Comparison of ENCODE assay signal across 27 cellular contexts in the genomic region with DNA sequence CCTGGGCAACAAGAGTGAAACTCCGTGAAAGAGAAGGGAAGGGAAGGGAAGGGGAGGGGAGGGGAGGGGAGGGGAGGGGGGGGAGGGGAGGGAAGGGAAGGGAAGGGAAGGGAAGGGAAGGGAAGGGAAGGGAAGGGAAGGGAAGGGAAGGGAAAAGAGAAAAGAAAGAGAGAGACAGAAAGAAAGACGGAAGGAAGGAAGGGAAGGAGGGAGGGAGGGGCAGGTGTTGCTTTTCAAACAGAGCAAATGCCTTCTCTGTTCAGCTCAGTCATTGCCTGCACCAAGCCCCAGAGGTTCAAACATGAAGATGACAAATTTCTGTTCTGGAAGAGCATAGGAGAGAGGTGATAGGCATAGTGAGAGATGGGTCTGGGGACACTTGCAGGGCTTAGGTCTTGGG.
"Had no signal": no experiment of that assay in that cellular context is flagged by ENCODE, and none has a peak within 500 bp of the region (broad histone marks: within the 10 kb centered on the region; RNA-seq: fewer than 3 reads in every experiment).

No MANE protein-coding gene starts in this region.

- H3K4me3 ChIP-seq: stomach, suprapubic skin, testis, thoracic aorta, thyroid gland, tibial artery, tibial nerve, transverse colon, upper lobe of left lung, upper lobe of right lung, uterus, vagina had no signal

- H3K4me1 ChIP-seq: stomach, suprapubic skin, testis, thyroid gland, tibial artery, tibial nerve, transverse colon, upper lobe of left lung, upper lobe of right lung, uterus, vagina had no signal

- FAIRE-seq: urothelium cell line had no signal

- H3K27me3 ChIP-seq: stomach, suprapubic skin, testis, thyroid gland, tibial nerve, transverse colon, upper lobe of left lung, upper lobe of right lung, uterus, vagina had no signal

- H3K27ac ChIP-seq: stomach, suprapubic skin, testis, thoracic aorta, thyroid gland, tibial artery, tibial nerve, transverse colon, upper lobe of left lung, upper lobe of right lung, uterus, vagina had no signal

- DNase-seq: stimulated activated CD4-positive, alpha-beta T cell treated with anti-CD3 and anti-CD28 coated beads, Interleukin-2, amount 100 ng/mL, for 48 hours; stimulated activated CD4-positive, alpha-beta T cell treated with anti-CD3 and anti-CD28 coated beads, Interleukin-4, amount 100 ng/mL, for 1 hour; stimulated activated CD4-positive, alpha-beta T cell treated with anti-CD3 and anti-CD28 coated beads, Interleukin-4, amount 100 ng/mL, for 24 hours; stimulated activated CD4-positive, alpha-beta T cell treated with anti-CD3 and anti-CD28 coated beads, Interleukin-4, amount 100 ng/mL, for 4 hours; stimulated activated CD8-positive, alpha-beta memory T cell treated with anti-CD3 and anti-CD28 coated beads, Interleukin-4, amount 100 ng/mL, for 48 hours; stimulated activated naive B cell treated with anti-CD40 and anti-IgM and Interleukin-4, amounts not matched to agents 10 μg/mL and 1 μg/mL and 100 μg/mL, for 72 hours; stimulated activated naive CD4-positive, alpha-beta T cell; stimulated activated naive CD4-positive, alpha-beta T cell treated with Interleukin-2 at 50 U/mL for 16 hours; stimulated activated naive CD8-positive, alpha-beta T cell treated with anti-CD3 and anti-CD28 coated beads, Interleukin-15, amount 100 ng/mL, for 72 hours; stimulated activated naive CD8-positive, alpha-beta T cell treated with anti-CD3 and anti-CD28 coated beads, Interleukin-15, Interleukin-2, amounts not matched to agents 100 U/mL and 50 U/mL, for 24 hours; stomach; substantia nigra; testis; thyroid gland; tibial artery; transverse colon; trophoblast cell; upper lobe of left lung; upper lobe of right lung; uterus had no signal

- H3K36me3 ChIP-seq: stomach, suprapubic skin, thoracic aorta, thyroid gland, tibial artery, tibial nerve, transverse colon, upper lobe of left lung, upper lobe of right lung, uterus, vagina had no signal

- ATAC-seq: stimulated activated effector memory CD8-positive, alpha-beta T cell treated with anti-CD3 and anti-CD28 coated beads, Interleukin-12 subunit alpha, Interleukin-12 subunit beta, amount 100 ng/mL, for 72 hours; stimulated activated memory B cell treated with anti-CD40 and anti-IgM and Interleukin-4, amounts not matched to agents 10 μg/mL and 1 μg/mL and 100 μg/mL, for 72 hours; stimulated activated naive B cell treated with anti-CD40 and anti-IgM and Interleukin-4, amounts not matched to agents 10 μg/mL and 1 μg/mL and 100 μg/mL, for 72 hours; stimulated activated naive CD8-positive, alpha-beta T cell treated with anti-CD3 and anti-CD28 coated beads, Interleukin-15, amount 100 ng/mL, for 72 hours; stimulated activated naive CD8-positive, alpha-beta T cell treated with anti-CD3 and anti-CD28 coated beads, Interleukin-15, Interleukin-2, amounts not matched to agents 100 U/mL and 50 U/mL, for 24 hours; upper lobe of right lung had no signal

- H3K9me3 ChIP-seq: suprapubic skin, testis, thoracic aorta, thyroid gland, tibial artery, upper lobe of right lung, uterus, vagina had no signal
